ENCODE assay signal across 13 cellular contexts in genomic region chr17:18968945-18969887, GRCh38. TPM values are rescaled to one million over a fixed set of nuclear protein-coding genes. Genes with fewer than 3 reads are reported as not detected.
DNase-seq lines count a peak whose midpoint lies in the region; ATAC-seq, FAIRE-seq and TF ChIP-seq lines count a peak whose summit lies in the region.
"Had no signal": no experiment of that assay in that cellular context is flagged by ENCODE, and none has a peak within 500 bp of the region (broad histone marks: within the 10 kb centered on the region; RNA-seq: fewer than 3 reads in every experiment).

No MANE protein-coding gene starts in this region.

- FAIRE-seq in endothelial cell of umbilical vein (lab: Jason Lieb, UNC): peak; percentile 44

- TF ChIP-seq CTCF in endothelial cell of umbilical vein (IDR thresholded peaks at IDR 0.05; ENCODE audit: extremely low read depth in 1 of 2, insufficient read depth in 1 of 2, low read depth in 1 of 2, low read length in 2 of 2) (no peak), neutrophil (IDR thresholded peaks at IDR 0.05) (no peak)
- TF ChIP-seq CTCF in CD8-positive, alpha-beta T cell (IDR thresholded peaks at IDR 0.05): no peak

- H3K27me3 ChIP-seq in endothelial cell of umbilical vein (ENCODE audit: control insufficient read depth in 2 of 2, insufficient read depth in 2 of 2, low read length in 2 of 2) (no peaks in the 10 kb centered on the region), neutrophil (no peaks in the 10 kb centered on the region)
- no peaks in the 10 kb centered on the region for H3K27me3 ChIP-seq in CD8-positive, alpha-beta T cell (ENCODE audit: insufficient read depth, low read length)
- H3K27me3 ChIP-seq: gastroesophageal sphincter had no signal

- no peaks in the 10 kb centered on the region for H3K79me2 ChIP-seq in endothelial cell of umbilical vein (ENCODE audit: control insufficient read depth, insufficient read depth, low read length)

- no peaks in the 10 kb centered on the region for H3K27me3 Mint-ChIP-seq in CD8-positive, alpha-beta T cell (ENCODE audit: low read depth)
- H3K27me3 Mint-ChIP-seq: activated CD8-positive, alpha-beta memory T cell treated with anti-CD3 and anti-CD28 coated beads, Interleukin-2, amount 10 ng/mL, durations not matched to agents 7 days and 5 days had no signal

- H3K9me3 ChIP-seq in endothelial cell of umbilical vein (replicated peaks; ENCODE audit: control insufficient read depth, insufficient read depth, low read length) (no peaks in the 10 kb centered on the region), neutrophil (no peaks in the 10 kb centered on the region)
- no peaks in the 10 kb centered on the region for H3K9me3 ChIP-seq in CD8-positive, alpha-beta T cell (ENCODE audit: low read length)
- H3K9me3 ChIP-seq: gastroesophageal sphincter had no signal

- H4K20me1 ChIP-seq in endothelial cell of umbilical vein (replicated peaks; ENCODE audit: control insufficient read depth, extremely low read depth, insufficient read depth, low read length): no peaks in the 10 kb centered on the region

- H3K9me3 Mint-ChIP-seq in CD8-positive, alpha-beta T cell: no peaks in the 10 kb centered on the region

- peak overlapping the region; percentile 39 for H3K9ac ChIP-seq in endothelial cell of umbilical vein (replicated peaks; ENCODE audit: extremely low read depth, insufficient read depth, low read length)

- H3K4me2 ChIP-seq in endothelial cell of umbilical vein (ENCODE audit: insufficient read depth, low read length): no peak overlapping the region

- no peak for ATAC-seq in CD8-positive, alpha-beta T cell
- no peak for ATAC-seq in GM18867 (IDR thresholded peaks at IDR 0.05; ENCODE audit: unreplicated experiment)
- ATAC-seq in HG02623 (IDR thresholded peaks at IDR 0.05; ENCODE audit: unreplicated experiment): no peak
- ATAC-seq: activated CD8-positive, alpha-beta memory T cell treated with anti-CD3 and anti-CD28 coated beads, Interleukin-2, amount 10 ng/mL, durations not matched to agents 7 days and 5 days; gastroesophageal sphincter had no signal

- DNase-seq in Daoy (ENCODE audit: low read depth): peak; percentile 50
- DNase-seq in M059J (ENCODE audit: low read depth): peak; percentile 55
- peak; percentile 26 for DNase-seq in endothelial cell of umbilical vein (ENCODE audit: low read depth, low spot score)
- DNase-seq in CD8-positive, alpha-beta T cell: no peak
- no peak for DNase-seq in NCI-H446 treated with DMSO at 0.1 percent for 48 hours (lab: John Stamatoyannopoulos, UW)
- DNase-seq: activated CD8-positive, alpha-beta memory T cell treated with anti-CD3 and anti-CD28 coated beads, Interleukin-2, amount 10 ng/mL, durations not matched to agents 7 days and 5 days; DMS53; HCEC 1CT; NCI-H345 had no signal

- H3K36me3 ChIP-seq in endothelial cell of umbilical vein (ENCODE audit: control insufficient read depth in 2 of 2, extremely low read depth in 1 of 2, insufficient read depth in 2 of 2, low read length in 2 of 2) (peaks cover 0 to 5% of the 10 kb centered on the region in 2 experiments), neutrophil (peaks cover 2% of the 10 kb centered on the region)
- H3K36me3 ChIP-seq in CD8-positive, alpha-beta T cell (ENCODE audit: insufficient read depth, low read length): no peaks in the 10 kb centered on the region

- dilution Hi-C loops in endothelial cell of umbilical vein (cut with MboI; ENCODE audit: extremely low pct_ligation_motif_present, low sequenced_read_pairs): no loop called here

- POLR2A ChIA-PET in endothelial cell of umbilical vein (lab: Charles Lee): no interaction called here
- POLR2A ChIA-PET in CD8-positive, alpha-beta T cell (lab: Charles Lee): no interaction called here

- no peak overlapping the region for H3K4me3 Mint-ChIP-seq in CD8-positive, alpha-beta T cell
- H3K4me3 Mint-ChIP-seq: activated CD8-positive, alpha-beta memory T cell treated with anti-CD3 and anti-CD28 coated beads, Interleukin-2, amount 10 ng/mL, durations not matched to agents 7 days and 5 days had no signal

- peaks cover 5% of the 10 kb centered on the region for H3K4me1 Mint-ChIP-seq in CD8-positive, alpha-beta T cell (ENCODE audit: low read depth)
- H3K4me1 Mint-ChIP-seq: activated CD8-positive, alpha-beta memory T cell treated with anti-CD3 and anti-CD28 coated beads, Interleukin-2, amount 10 ng/mL, durations not matched to agents 7 days and 5 days had no signal

- intact Hi-C loops in endothelial cell of umbilical vein (cut with micrococcal nuclease): no loop called here
- intact Hi-C loops in CD8-positive, alpha-beta T cell (cut with DNase I, micrococcal nuclease): loop anchor here in 1 of 2 experiments (10.0 kb wide), 1 partner anchor 154 kb away; no protein-coding TSS in a partner anchor

- H3K4me1 ChIP-seq in endothelial cell of umbilical vein (ENCODE audit: control insufficient read depth, extremely low read depth, insufficient read depth, low read length): peaks cover 31% of the 10 kb centered on the region
- H3K4me1 ChIP-seq in neutrophil (ENCODE audit: control insufficient read depth in 1 of 2, insufficient read depth in 1 of 2, low read depth in 1 of 2, low read length in 1 of 2): peaks cover 36 to 43% of the 10 kb centered on the region in 2 experiments
- no peaks in the 10 kb centered on the region for H3K4me1 ChIP-seq in CD8-positive, alpha-beta T cell (ENCODE audit: insufficient read depth, low read length)
- H3K4me1 ChIP-seq: gastroesophageal sphincter had no signal

- no peak overlapping the region for H3K27ac Mint-ChIP-seq in CD8-positive, alpha-beta T cell
- H3K27ac Mint-ChIP-seq: activated CD8-positive, alpha-beta memory T cell treated with anti-CD3 and anti-CD28 coated beads, Interleukin-2, amount 10 ng/mL, durations not matched to agents 7 days and 5 days had no signal

- CTCF ChIA-PET in endothelial cell of umbilical vein (lab: Charles Lee): interaction anchor here (0.8 to 1.6 kb wide), 4 partner anchors 9 to 39 kb away, joined by 3 to 22 read pairs (median 4); no protein-coding TSS in a partner anchor
- CTCF ChIA-PET in CD8-positive, alpha-beta T cell (lab: Charles Lee): interaction anchor here (0.9 to 1.1 kb wide), 2 partner anchors 8 to 54 kb away, joined by 3 to 6 read pairs; no protein-coding TSS in a partner anchor

- no peaks in the 10 kb centered on the region for H3K9me1 ChIP-seq in endothelial cell of umbilical vein (replicated peaks; ENCODE audit: control insufficient read depth, extremely low read depth, insufficient read depth, low read length)

- H3K4me3 ChIP-seq in endothelial cell of umbilical vein (replicated peaks in 1 of 3; ENCODE audit: insufficient read depth in 1 of 3, low read depth in 1 of 3, low read length in 3 of 3) (no peak overlapping the region), neutrophil (ENCODE audit: low read depth in 1 of 2, low read length in 1 of 2) (peak overlapping the region; percentile 41 to 47)
- no peak overlapping the region for H3K4me3 ChIP-seq in CD8-positive, alpha-beta T cell (ENCODE audit: low read depth, low read length)
- H3K4me3 ChIP-seq: gastroesophageal sphincter had no signal

- TSS peak; percentile 21 for BruUV-seq in endothelial cell of umbilical vein (replicated peaks; lab: Mats Ljungman, UMichigan)

- H3K27ac ChIP-seq in endothelial cell of umbilical vein (ENCODE audit: insufficient read depth, low read depth, low read length) (peak overlapping the region; percentile 58), neutrophil (peak overlapping the region; percentile 63)
- H3K27ac ChIP-seq in CD8-positive, alpha-beta T cell (ENCODE audit: low read depth, low read length): no peak overlapping the region
- H3K27ac ChIP-seq: gastroesophageal sphincter had no signal

- peak overlapping the region; percentile 42 for H2AFZ ChIP-seq in endothelial cell of umbilical vein (ENCODE audit: low read depth, low read length)

- TF ChIP-seq POLR2A in endothelial cell of umbilical vein (IDR thresholded peaks at IDR 0.05; ENCODE audit: low read depth, low read length): no peak

- H3K36me3 Mint-ChIP-seq in CD8-positive, alpha-beta T cell: peaks cover 5% of the 10 kb centered on the region
- H3K36me3 Mint-ChIP-seq: activated CD8-positive, alpha-beta memory T cell treated with anti-CD3 and anti-CD28 coated beads, Interleukin-2, amount 10 ng/mL, durations not matched to agents 7 days and 5 days had no signal

TF ChIP-seq in endothelial cell of umbilical vein, 7 proteins besides CTCF, POLR2A, EP300 and RAD21 (continues in another document):
- no peak for TF ChIP-seq MYC (IDR thresholded peaks at IDR 0.05; ENCODE audit: low read depth, low read length)
- TF ChIP-seq EZH2 (IDR thresholded peaks at IDR 0.05; ENCODE audit: borderline replicate concordance, low read depth, low read length, severe bottlenecking): no peak
- TF ChIP-seq POLR2AphosphoS5 (IDR thresholded peaks at IDR 0.05; ENCODE audit: insufficient read depth, low read depth, low read length): no peak
- no peak for TF ChIP-seq MAX (IDR thresholded peaks at IDR 0.05; ENCODE audit: insufficient read depth, insufficient read length)

RNA-seq across cellular contexts. Expression of gene SLC5A10, which starts 17.3 kb away (rescaled TPM):
- 0.06 TPM in 1 of 2 replicates, not detected in the other for total RNA-seq in Daoy (2014; rRNA removed; shearing (Covaris generic))
- 0.27 TPM in 1 of 2 replicates, not detected in the other for total RNA-seq in M059J (2014; rRNA removed; shearing (Covaris generic))
- total RNA-seq in endothelial cell of umbilical vein: not detected in 2 replicates
- not detected in 2 replicates for polyA plus RNA-seq in endothelial cell of umbilical vein
- 0.01 TPM in 1 of 2 replicates, not detected in the other for polyA plus RNA-seq in endothelial cell of umbilical vein (2011; cell fraction: cytosol; rRNA removed)
- not detected in 2 replicates for polyA plus RNA-seq in endothelial cell of umbilical vein (2011; cell fraction: nucleus; rRNA removed)
- polyA plus RNA-seq in endothelial cell of umbilical vein (2012): 0.71 and 0.72 TPM in 2 replicates
- polyA minus RNA-seq in endothelial cell of umbilical vein: not detected in 2 replicates
- polyA minus RNA-seq in endothelial cell of umbilical vein (2011; cell fraction: cytosol; rRNA and poly(A)+ RNA removed): not detected
- not detected in 2 replicates for polyA minus RNA-seq in endothelial cell of umbilical vein (2011; cell fraction: nucleus; rRNA and poly(A)+ RNA removed)
- not detected for total RNA-seq in CD8-positive, alpha-beta T cell
- total RNA-seq: activated CD8-positive, alpha-beta memory T cell treated with anti-CD3 and anti-CD28 coated beads, Interleukin-2, amount 10 ng/mL, durations not matched to agents 7 days and 5 days; gastroesophageal sphincter had no signal

RNA-seq across cellular contexts. Expression of gene FAM83G, which starts 35.3 kb away (rescaled TPM):
- 15.1 and 20.2 TPM in 2 replicates for total RNA-seq in Daoy (2014; rRNA removed; shearing (Covaris generic))
- 6.5 and 15.0 TPM in 2 replicates for total RNA-seq in M059J (2014; rRNA removed; shearing (Covaris generic))
- total RNA-seq in endothelial cell of umbilical vein: 10.9 and 11.1 TPM in 2 replicates
- polyA plus RNA-seq in endothelial cell of umbilical vein: 7.0 and 8.2 TPM in 2 replicates
- 5.4 and 6.6 TPM in 2 replicates for polyA plus RNA-seq in endothelial cell of umbilical vein (2011; cell fraction: cytosol; rRNA removed)
- polyA plus RNA-seq in endothelial cell of umbilical vein (2011; cell fraction: nucleus; rRNA removed): 10.4 and 10.9 TPM in 2 replicates
- polyA plus RNA-seq in endothelial cell of umbilical vein (2012): 8.6 and 10.0 TPM in 2 replicates
- polyA minus RNA-seq in endothelial cell of umbilical vein: 7.3 and 8.5 TPM in 2 replicates
- polyA minus RNA-seq in endothelial cell of umbilical vein (2011; cell fraction: cytosol; rRNA and poly(A)+ RNA removed): 12.8 TPM
- 6.1 and 8.1 TPM in 2 replicates for polyA minus RNA-seq in endothelial cell of umbilical vein (2011; cell fraction: nucleus; rRNA and poly(A)+ RNA removed)
- total RNA-seq in CD8-positive, alpha-beta T cell: 1 to 10 TPM; 3.5 to 4.1 TPM

Comparison
In these comparisons a context has a peak if more than half of its experiments do, and no peak if none do; other contexts are left out.
1. DNase-seq: peak in Daoy (single experiment), M059J (single experiment) and endothelial cell of umbilical vein (single experiment); none in CD8-positive, alpha-beta T cell (0 of 7) and NCI-H446 treated with DMSO at 0.1 percent for 48 hours (single experiment).
2. H3K4me3 ChIP-seq: peak in neutrophil (2 of 2); none in endothelial cell of umbilical vein (0 of 3) and CD8-positive, alpha-beta T cell (single experiment).